Comparison of ENCODE assay signal across 13 cellular contexts in genomic region chr6:31528307-31528777, GRCh38. TPM values are rescaled to one million over a fixed set of nuclear protein-coding genes. Genes with fewer than 3 reads are reported as not detected.
DNase-seq lines count a peak whose midpoint lies in the region; TF ChIP-seq lines count a peak whose summit lies in the region.
"Had no signal": no experiment of that assay in that cellular context is flagged by ENCODE, and none has a peak within 500 bp of the region (broad histone marks: within the 10 kb centered on the region; RNA-seq: fewer than 3 reads in every experiment).

No MANE protein-coding gene starts in this region.

- H3K4me2 ChIP-seq in neural progenitor cell = no peak overlapping the region
- H3K4me2 ChIP-seq in MM.1S (ENCODE audit: low read depth, low read length) = no peak overlapping the region
- H3K4me2 ChIP-seq: BLaER1 treated with 17β-estradiol and CSF1 and Interleukin-3, amounts not matched to agents 10 nM and 100 nM had no signal

- H3K4me3 ChIP-seq in neural progenitor cell (no peak overlapping the region), MM.1S (ENCODE audit: low read length) (no peak overlapping the region), sigmoid colon (no peak overlapping the region)
- H3K4me3 ChIP-seq: BLaER1 treated with 17β-estradiol and CSF1 and Interleukin-3, amounts not matched to agents 10 nM and 100 nM; suprapubic skin had no signal

- no peaks in the 10 kb centered on the region for H3K9me3 Mint-ChIP-seq in neural progenitor cell
- H3K9me3 Mint-ChIP-seq: central memory CD8-positive, alpha-beta T cell had no signal

- peak; percentile 38 for DNase-seq in DMS114 treated with DMSO at 0.1 percent for 48 hours (lab: John Stamatoyannopoulos, UW; ENCODE audit: unreplicated experiment)
- DNase-seq in KBM-7 = peak; percentile 27
- peak; percentile 23 for DNase-seq in amniotic epithelial cell (ENCODE audit: low read depth)
- no peak for DNase-seq in neural progenitor cell (ENCODE audit: low spot score)
- DNase-seq in MM.1S = no peak
- DNase-seq in NCI-H748 (lab: John Stamatoyannopoulos, UW; ENCODE audit: unreplicated experiment) = no peak
- no peak for DNase-seq in sigmoid colon
- DNase-seq: midbrain, NCI-H2107 had no signal

- no peaks in the 10 kb centered on the region for H3K9me3 ChIP-seq in neural progenitor cell (ENCODE audit: low read depth)
- H3K9me3 ChIP-seq in MM.1S (replicated peaks; ENCODE audit: insufficient read depth, low read length) = no peaks in the 10 kb centered on the region
- H3K9me3 ChIP-seq in sigmoid colon = no peaks in the 10 kb centered on the region
- H3K9me3 ChIP-seq: BLaER1 treated with 17β-estradiol and CSF1 and Interleukin-3, amounts not matched to agents 10 nM and 100 nM; suprapubic skin had no signal

- peak overlapping the region; percentile 53 for H3K27ac Mint-ChIP-seq in neural progenitor cell

- no peak for TF ChIP-seq EP300 in sigmoid colon (IDR thresholded peaks at IDR 0.05)

- peaks cover 5% of the 10 kb centered on the region for H3K27me3 Mint-ChIP-seq in neural progenitor cell (ENCODE audit: insufficient read depth, low read depth)
- H3K27me3 Mint-ChIP-seq: central memory CD8-positive, alpha-beta T cell had no signal

- H3K36me3 Mint-ChIP-seq in neural progenitor cell = peaks cover 28% of the 10 kb centered on the region

- in situ Hi-C loops in KBM-7 (cut with MboI; ENCODE audit: low pct_unique_long_range_greater_than_20kb, low sequenced_read_pairs) = no loop called here

- H3K36me3 ChIP-seq in neural progenitor cell (peaks cover 8% of the 10 kb centered on the region), MM.1S (replicated peaks; ENCODE audit: insufficient read depth, low read length) (no peaks in the 10 kb centered on the region; the same call in 1 of the 2 replicates), sigmoid colon (peaks cover 18 to 40% (median 33%) of the 10 kb centered on the region in 4 donors)

- H3K4me1 ChIP-seq in neural progenitor cell (no peaks in the 10 kb centered on the region), MM.1S (ENCODE audit: low read length) (no peaks in the 10 kb centered on the region), sigmoid colon (no peaks in the 10 kb centered on the region)
- H3K4me1 ChIP-seq: suprapubic skin had no signal

- H2AFZ ChIP-seq in neural progenitor cell (replicated peaks) = no peak overlapping the region
- H2AFZ ChIP-seq in MM.1S (ENCODE audit: low read length) = no peak overlapping the region

- H3K27ac ChIP-seq in neural progenitor cell (peak overlapping the region; percentile 53), MM.1S (ENCODE audit: low read length) (no peak overlapping the region), sigmoid colon (no peak overlapping the region)
- H3K27ac ChIP-seq: BLaER1 treated with 17β-estradiol and CSF1 and Interleukin-3, amounts not matched to agents 10 nM and 100 nM; suprapubic skin had no signal

- H3K9me2 ChIP-seq in MM.1S (replicated peaks; ENCODE audit: insufficient read depth, low read length) = no peaks in the 10 kb centered on the region

- H3F3A ChIP-seq in neural progenitor cell (ENCODE audit: low read depth) (peaks cover 51% of the 10 kb centered on the region), MM.1S (ENCODE audit: insufficient read depth, low read length) (peaks cover 18% of the 10 kb centered on the region)

- intact Hi-C loops in sigmoid colon (cut with DNase I) = no loop called here

- H3K4me3 Mint-ChIP-seq in neural progenitor cell = peak overlapping the region; percentile 39
- H3K4me3 Mint-ChIP-seq: central memory CD8-positive, alpha-beta T cell had no signal

- TF ChIP-seq CTCF in neural progenitor cell (IDR thresholded peaks at IDR 0.05) (no peak), MM.1S (IDR thresholded peaks at IDR 0.05; ENCODE audit: low read length) (no peak), sigmoid colon (IDR thresholded peaks at IDR 0.05) (no peak)

- H3K27me3 ChIP-seq in neural progenitor cell (no peaks in the 10 kb centered on the region), MM.1S (replicated peaks; ENCODE audit: insufficient read depth, low read length) (no peaks in the 10 kb centered on the region), sigmoid colon (no peaks in the 10 kb centered on the region)
- H3K27me3 ChIP-seq: BLaER1 treated with 17β-estradiol and CSF1 and Interleukin-3, amounts not matched to agents 10 nM and 100 nM; suprapubic skin had no signal

- H4K20me1 ChIP-seq in neural progenitor cell (ENCODE audit: low read depth) = peaks cover 51% of the 10 kb centered on the region
- no peaks in the 10 kb centered on the region for H4K20me1 ChIP-seq in MM.1S (ENCODE audit: insufficient read depth, low read length)

- peaks cover 6% of the 10 kb centered on the region for H3K4me1 Mint-ChIP-seq in neural progenitor cell

- TF ChIP-seq POLR2A in sigmoid colon (IDR thresholded peaks at IDR 0.05) = no peak

- peaks cover 11% of the 10 kb centered on the region for H3K79me2 ChIP-seq in neural progenitor cell (ENCODE audit: low read depth)
- H3K79me2 ChIP-seq in MM.1S (ENCODE audit: low read length) = no peaks in the 10 kb centered on the region

- H3K9ac ChIP-seq in neural progenitor cell (no peak overlapping the region), MM.1S (ENCODE audit: low read length) (no peak overlapping the region)
- H3K9ac ChIP-seq: BLaER1 treated with 17β-estradiol and CSF1 and Interleukin-3, amounts not matched to agents 10 nM and 100 nM had no signal

- 91 to 95% methylated on average over 4 of the region's 4 CpGs for WGBS in sigmoid colon, 2 donors

RNA-seq across cellular contexts. Expression of gene MCCD1, which starts 0.4 kb away (rescaled TPM):
- total RNA-seq in neural progenitor cell (ENCODE audit: low replicate concordance) (not detected in 2 replicates), sigmoid colon (not detected)
- not detected for polyA plus RNA-seq in sigmoid colon
- total RNA-seq: SK-MEL-5, suprapubic skin had no signal

RNA-seq across cellular contexts. Expression of gene DDX39B, which starts 13.5 kb away (rescaled TPM):
- total RNA-seq in neural progenitor cell (ENCODE audit: low replicate concordance) (493 and 913 TPM in 2 replicates), sigmoid colon (100 to 1,000 TPM; 211 to 301 (median 239) TPM)
- polyA plus RNA-seq in sigmoid colon = 100 to 1,000 TPM; 130 to 293 (median 153) TPM

RNA-seq across cellular contexts. Expression of gene ATP6V1G2, which starts 18.1 kb away (rescaled TPM):
- 6.8 and 8.8 TPM in 2 replicates for total RNA-seq in neural progenitor cell (ENCODE audit: low replicate concordance)
- total RNA-seq in sigmoid colon = 1 to 10 TPM; 2.8 to 9.1 (median 5.0) TPM
- 1 to 10 TPM in 1 of 3 donors, not detected in 2; 3.0 TPM for polyA plus RNA-seq in sigmoid colon

RNA-seq across cellular contexts. Expression of gene NFKBIL1, which starts 19.1 kb away (rescaled TPM):
- 8.6 and 30.3 TPM in 2 replicates for total RNA-seq in neural progenitor cell (ENCODE audit: low replicate concordance)
- total RNA-seq in sigmoid colon = 10 to 100 TPM; 32.5 to 55.1 (median 36.3) TPM
- polyA plus RNA-seq in sigmoid colon = 10 to 100 TPM; 18.0 to 31.3 (median 25.2) TPM

RNA-seq across cellular contexts. Expression of gene MICB, which starts 30.4 kb away (rescaled TPM):
- total RNA-seq in neural progenitor cell (ENCODE audit: low replicate concordance) = 8.1 and 9.1 TPM in 2 replicates
- 1 to 10 TPM in 3 of 4 donors, under 1 TPM in 1; 0.71 to 3.3 (median 1.5) TPM for total RNA-seq in sigmoid colon
- polyA plus RNA-seq in sigmoid colon = 1 to 10 TPM in 2 of 3 donors, under 1 TPM in 1; 0.92 to 7.7 (median 1.2) TPM

Comparison
In these comparisons a context has a peak if more than half of its experiments do, and no peak if none do; other contexts are left out.
1. DNase-seq: peak in DMS114 treated with DMSO at 0.1 percent for 48 hours (single experiment), KBM-7 (single experiment) and amniotic epithelial cell (single experiment); none in neural progenitor cell (single experiment), MM.1S (single experiment), NCI-H748 (single experiment) and sigmoid colon (single experiment).